ENCODE assay signal across 12 cellular contexts in the genomic region with DNA sequence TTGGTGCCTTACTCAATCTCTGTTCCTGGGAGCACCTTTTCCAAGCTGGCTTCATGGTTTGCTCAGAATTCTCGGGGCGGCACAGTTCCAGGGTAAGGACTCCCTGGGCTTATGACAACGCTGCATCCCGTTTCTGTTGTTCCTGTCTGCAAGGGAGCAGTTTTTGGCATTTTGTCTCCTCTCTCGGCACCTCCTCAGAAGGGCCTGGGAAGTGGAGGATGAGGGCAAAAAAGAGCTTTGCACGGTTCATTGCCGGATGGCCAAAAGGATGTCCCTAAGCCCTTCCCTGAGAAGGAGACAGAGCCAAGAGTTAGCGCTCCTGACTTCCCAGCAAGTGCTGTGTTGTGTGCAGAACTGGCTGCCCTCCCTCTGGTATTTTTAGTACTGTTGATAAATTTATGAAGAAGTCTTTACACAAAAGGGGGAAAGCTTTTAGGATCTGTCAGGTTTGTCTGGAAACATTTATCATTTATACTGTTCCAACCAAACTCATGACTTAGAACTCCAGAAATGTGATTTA. TPM values are rescaled to one million over a fixed set of nuclear protein-coding genes. Genes with fewer than 3 reads are reported as not detected.
DNase-seq lines count a peak whose midpoint lies in the region; ATAC-seq, FAIRE-seq and TF ChIP-seq lines count a peak whose summit lies in the region.
"Had no signal": no experiment of that assay in that cellular context is flagged by ENCODE, and none has a peak within 500 bp of the region (broad histone marks: within the 10 kb centered on the region; RNA-seq: fewer than 3 reads in every experiment).

No MANE protein-coding gene starts in this region.

- intact Hi-C loops in breast epithelium (cut with DNase I; ENCODE audit: low total_unique reads): no loop called here
- intact Hi-C loops in right cardiac atrium (cut with DNase I): no loop called here

- H3K27ac ChIP-seq in GM23248 (peak overlapping the region; percentile 82), breast epithelium (peak overlapping the region; percentile 79 to 81), right cardiac atrium (ENCODE audit: low read length) (peak overlapping the region; percentile 79)
- H3K27ac ChIP-seq: cardiac muscle cell had no signal

- DNase-seq in GM23248 (peak; percentile 57), breast epithelium (ENCODE audit: low spot score in 2 of 2) (no peak), right cardiac atrium (no peak), superior temporal gyrus (ENCODE audit: extremely low spot score) (peak; percentile 16), GM12892 (ENCODE audit: insufficient read length) (no peak), NCI-H2081 treated with DMSO at 0.1 percent for 48 hours (lab: John Stamatoyannopoulos, UW) (no peak)
- DNase-seq in effector CD8-positive, alpha-beta T cell (lab: John Stamatoyannopoulos, UW): no peak
- DNase-seq: activated T-cell treated with anti-CD3 and anti-CD28 coated beads, Interleukin-2, amount 50 U/mL, for 72 hours; mesendoderm; NCI-H446 had no signal

- no peak for FAIRE-seq in GM12892 (lab: Jason Lieb, UNC)

- no peak for TF ChIP-seq POLR2A in breast epithelium (IDR thresholded peaks at IDR 0.05)
- no peak for TF ChIP-seq POLR2A in GM12892 (IDR thresholded peaks at IDR 0.05; ENCODE audit: low read depth, low read length)

- H3K27me3 ChIP-seq in GM23248 (replicated peaks; ENCODE audit: insufficient read depth) (no peaks in the 10 kb centered on the region), breast epithelium (no peaks in the 10 kb centered on the region), right cardiac atrium (ENCODE audit: control insufficient read depth, insufficient read depth) (no peaks in the 10 kb centered on the region)
- H3K27me3 ChIP-seq: cardiac muscle cell had no signal

- H3K4me2 ChIP-seq in GM23248 (ENCODE audit: unreplicated experiment): peak overlapping the region; percentile 69

- H3K9me3 ChIP-seq in GM23248 (ENCODE audit: low read depth) (no peaks in the 10 kb centered on the region), breast epithelium (no peaks in the 10 kb centered on the region), right cardiac atrium (ENCODE audit: control insufficient read depth, low read length) (no peaks in the 10 kb centered on the region)

- H4K20me1 ChIP-seq in GM23248 (ENCODE audit: insufficient read depth): no peaks in the 10 kb centered on the region

- ATAC-seq in right cardiac atrium (peak; percentile 70 to 81), GM18907 (IDR thresholded peaks at IDR 0.05; ENCODE audit: unreplicated experiment) (no peak)

- H3K79me2 ChIP-seq in GM23248 (ENCODE audit: insufficient read depth): no peaks in the 10 kb centered on the region

- H3K4me1 ChIP-seq in GM23248 (ENCODE audit: insufficient read depth) (peaks cover 36% of the 10 kb centered on the region), breast epithelium (no peaks in the 10 kb centered on the region), right cardiac atrium (ENCODE audit: control insufficient read depth, insufficient read depth, low read length) (peaks cover 4% of the 10 kb centered on the region)

- peaks cover 27% of the 10 kb centered on the region for H3F3A ChIP-seq in GM23248 (ENCODE audit: insufficient read depth)

- H3K4me3 ChIP-seq in GM23248: peak overlapping the region; percentile 38
- peak overlapping the region in 1 of 3 donors; percentile 34 for H3K4me3 ChIP-seq in breast epithelium
- H3K4me3 ChIP-seq in right cardiac atrium (ENCODE audit: low read length): no peak overlapping the region
- H3K4me3 ChIP-seq: cardiac muscle cell had no signal

- H3K9me2 ChIP-seq in GM23248 (ENCODE audit: insufficient read depth): no peaks in the 10 kb centered on the region

- peak overlapping the region; percentile 80 for H2AFZ ChIP-seq in GM23248

- H3K36me3 ChIP-seq in GM23248 (ENCODE audit: low read depth) (no peaks in the 10 kb centered on the region), breast epithelium (no peaks in the 10 kb centered on the region)
- H3K36me3 ChIP-seq: cardiac muscle cell had no signal

- WGBS in GM23248 (ENCODE audit: low coverage in 1 of 2, low lambda C conversion rate in 2 of 2, missing lambda C conversion rate in 2 of 2), 2 experiments: 3 to 4% methylated on average over 8 of the region's 8 CpGs
- 53% methylated on average over 8 of the region's 8 CpGs for WGBS in right cardiac atrium

- H3K9ac ChIP-seq in GM23248: peak overlapping the region; percentile 63

- in situ Hi-C loops in GM23248 (cut with MboI): no loop called here

- no peak for TF ChIP-seq CTCF in breast epithelium (IDR thresholded peaks at IDR 0.05)

RNA-seq across cellular contexts. Expression of a gene that starts 13.4 kb away (rescaled TPM):
- total RNA-seq in GM23248 (2014; rRNA removed; shearing (Covaris generic)): 16.4 and 20.6 TPM in 2 replicates
- polyA plus RNA-seq in GM23248 (2016; fragmentation: Nextera tagmentation; extraction: Ambion mirVana) (54.2 and 57.9 TPM in 2 replicates), right cardiac atrium (9.7 TPM)
- total RNA-seq in breast epithelium (10 to 100 TPM; 13.9 to 20.3 (median 14.4) TPM), right cardiac atrium (10 to 100 TPM in 2 of 4 donors, 1 to 10 TPM in 2; 9.5 to 14.9 (median 11.0) TPM)
- polyA plus RNA-seq in GM12892 (2012; ENCODE audit: missing spikeins): 4.5 TPM

RNA-seq across cellular contexts. Expression of a gene that starts 36.3 kb away (rescaled TPM):
- 217 and 271 TPM in 2 replicates for total RNA-seq in GM23248 (2014; rRNA removed; shearing (Covaris generic))
- 188 and 193 TPM in 2 replicates for polyA plus RNA-seq in GM23248 (2016; fragmentation: Nextera tagmentation; extraction: Ambion mirVana)
- total RNA-seq in breast epithelium: 100 to 1,000 TPM; 165 to 386 (median 204) TPM
- 10 to 100 TPM; 45.3 to 89.9 (median 53.1) TPM for total RNA-seq in right cardiac atrium
- polyA plus RNA-seq in right cardiac atrium: 47.1 TPM
- polyA plus RNA-seq in GM12892 (2012; ENCODE audit: missing spikeins): 57.9 TPM

Comparison
In these comparisons a context has a peak if more than half of its experiments do, and no peak if none do; other contexts are left out.
1. DNase-seq: peak in GM23248 (single experiment) and superior temporal gyrus (single experiment); none in breast epithelium (0 of 2), right cardiac atrium (0 of 3), GM12892 (single experiment), NCI-H2081 treated with DMSO at 0.1 percent for 48 hours (single experiment) and effector CD8-positive, alpha-beta T cell (single experiment).
2. Peak in every context shown above with its lines, with median percentiles within 50 percentile points of each other: H3K27ac ChIP-seq.